ENCODE assay signal across 21 cellular contexts in genomic region chr9:122222741-122223140, GRCh38. TPM values are rescaled to one million over a fixed set of nuclear protein-coding genes. Genes with fewer than 3 reads are reported as not detected.
DNase-seq lines count a peak whose midpoint lies in the region; ATAC-seq, FAIRE-seq and TF ChIP-seq lines count a peak whose summit lies in the region.
"Had no signal": no experiment of that assay in that cellular context is flagged by ENCODE, and none has a peak within 500 bp of the region (broad histone marks: within the 10 kb centered on the region; RNA-seq: fewer than 3 reads in every experiment).

No MANE protein-coding gene starts in this region.

- peaks cover 69 to 89% (median 78%) of the 10 kb centered on the region in 3 donors for H3K27me3 Mint-ChIP-seq in CD14-positive monocyte (ENCODE audit: low read depth in 3 of 3)

- H3K36me3 Mint-ChIP-seq in CD14-positive monocyte, result peaks cover 0 to 7% of the 10 kb centered on the region in 2 donors
- H3K36me3 Mint-ChIP-seq: CD8-positive, alpha-beta memory T cell had no signal

- no peak overlapping the region for H2AFZ ChIP-seq in MM.1S (ENCODE audit: low read length)

- no peaks in the 10 kb centered on the region for H4K20me1 ChIP-seq in MM.1S (ENCODE audit: insufficient read depth, low read length)

- H3F3A ChIP-seq in MM.1S (ENCODE audit: insufficient read depth, low read length), result no peaks in the 10 kb centered on the region

- no peaks in the 10 kb centered on the region for H3K79me2 ChIP-seq in MM.1S (ENCODE audit: low read length)

- H3K9me3 ChIP-seq in kidney (ENCODE audit: control insufficient read depth in 1 of 2, low read length in 2 of 2) (no peaks in the 10 kb centered on the region), MM.1S (replicated peaks; ENCODE audit: insufficient read depth, low read length) (no peaks in the 10 kb centered on the region)
- H3K9me3 ChIP-seq: SJCRH30 had no signal

- no peak for DNase-seq in CD14-positive monocyte (ENCODE audit: low spot score)
- peak; percentile 22 for DNase-seq in H7
- peak; percentile 38 for DNase-seq in UCSD-AML1 (lab: John Stamatoyannopoulos, UW; ENCODE audit: unreplicated experiment)
- DNase-seq in kidney, result peak; percentile 61
- no peak for DNase-seq in mesenteric fat pad (ENCODE audit: low spot score)
- no peak for DNase-seq in MM.1S
- DNase-seq: Calu3; CD8-positive, alpha-beta memory T cell; DMS153; H9; HFFc6; NCI-H1105 treated with DMSO at 0.1 percent for 48 hours; NCI-H2081; NCI-H2171; NCI-H524 treated with DMSO at 0.1 percent for 48 hours; NCI-H82; SJCRH30 had no signal

- H3K27ac ChIP-seq in kidney (ENCODE audit: low read depth in 2 of 2, low read length in 2 of 2) (no peak overlapping the region), MM.1S (ENCODE audit: low read length) (no peak overlapping the region)
- H3K27ac ChIP-seq: SJCRH30 had no signal

- intact Hi-C loops in CD14-positive monocyte (cut with micrococcal nuclease), result no loop called here
- intact Hi-C loops in kidney (cut with DNase I), result no loop called here

- H3K27me3 ChIP-seq in H7 (ENCODE audit: control insufficient read depth, insufficient read depth, low read length) (peaks cover 100% of the 10 kb centered on the region), MM.1S (replicated peaks; ENCODE audit: insufficient read depth, low read length) (peaks cover 34% of the 10 kb centered on the region)
- H3K27me3 ChIP-seq: SJCRH30 had no signal

- H3K4me2 ChIP-seq in MM.1S (ENCODE audit: low read depth, low read length), result no peak overlapping the region

- no peak for ATAC-seq in GM18861 (IDR thresholded peaks at IDR 0.05; ENCODE audit: unreplicated experiment)

- TF ChIP-seq CTCF in CD14-positive monocyte (IDR thresholded peaks at IDR 0.05) (no peak), kidney (IDR thresholded peaks at IDR 0.05; ENCODE audit: borderline replicate concordance, extremely low read depth, insufficient read depth) (no peak), MM.1S (IDR thresholded peaks at IDR 0.05; ENCODE audit: low read length) (no peak)

- H3K4me3 ChIP-seq in H7 (ENCODE audit: insufficient read depth, low read depth, low read length) (no peak overlapping the region), kidney (ENCODE audit: low read length in 2 of 2) (no peak overlapping the region), MM.1S (ENCODE audit: low read length) (no peak overlapping the region)
- H3K4me3 ChIP-seq: SJCRH30 had no signal

- no peaks in the 10 kb centered on the region for H3K9me2 ChIP-seq in MM.1S (replicated peaks; ENCODE audit: insufficient read depth, low read length)

- no peak overlapping the region for H3K9ac ChIP-seq in kidney (ENCODE audit: low read length in 2 of 2)
- H3K9ac ChIP-seq in MM.1S (ENCODE audit: low read length), result no peak overlapping the region

- H3K9me3 Mint-ChIP-seq in CD14-positive monocyte, result peaks cover 3 to 24% (median 16%) of the 10 kb centered on the region in 7 donors
- H3K9me3 Mint-ChIP-seq: CD8-positive, alpha-beta memory T cell; HFFc6 had no signal

- H3K27ac Mint-ChIP-seq in CD14-positive monocyte, result no peak overlapping the region
- H3K27ac Mint-ChIP-seq: CD8-positive, alpha-beta memory T cell; H9; HFFc6 had no signal

- H3K4me1 Mint-ChIP-seq in CD14-positive monocyte, result peaks cover 41% of the 10 kb centered on the region

- H3K4me3 Mint-ChIP-seq in CD14-positive monocyte, result peak overlapping the region; percentile 62 to 83
- H3K4me3 Mint-ChIP-seq: CD8-positive, alpha-beta memory T cell; HFFc6 had no signal

- no peak for FAIRE-seq in kidney (lab: Jason Lieb, UNC)
- FAIRE-seq: GM12891, RCC 7860 had no signal

- H3K4me1 ChIP-seq in kidney (ENCODE audit: control insufficient read depth in 1 of 2, insufficient read depth in 1 of 2, low read depth in 1 of 2, low read length in 2 of 2) (peaks cover 0 to 19% of the 10 kb centered on the region in 2 donors), MM.1S (ENCODE audit: low read length) (no peaks in the 10 kb centered on the region)

- no peaks in the 10 kb centered on the region for H3K36me3 ChIP-seq in H7 (replicated peaks; ENCODE audit: control insufficient read depth, insufficient read depth, low read length)
- no peaks in the 10 kb centered on the region for H3K36me3 ChIP-seq in kidney (ENCODE audit: control insufficient read depth in 1 of 2, insufficient read depth in 2 of 2, low read length in 2 of 2)
- no peaks in the 10 kb centered on the region for H3K36me3 ChIP-seq in MM.1S (replicated peaks; ENCODE audit: insufficient read depth, low read length)
- H3K36me3 ChIP-seq: SJCRH30 had no signal

RNA-seq across cellular contexts. Expression of gene LHX6, which starts 6.0 kb away (rescaled TPM):
- not detected for polyA plus RNA-seq in CD14-positive monocyte
- total RNA-seq in H7 (2014; rRNA removed; shearing (Covaris generic)), result 5.2 and 5.9 TPM in 2 replicates
- total RNA-seq in kidney, result 4.9 TPM
- polyA plus RNA-seq in kidney (ENCODE audit: insufficient read depth, low read depth, low replicate concordance), result 0.82 TPM
- total RNA-seq in mesenteric fat pad, result 20.9 TPM
- total RNA-seq: CD8-positive, alpha-beta memory T cell; HFFc6 had no signal
- polyA plus RNA-seq: BJ; CD8-positive, alpha-beta memory T cell had no signal

RNA-seq across cellular contexts. Expression of gene RBM18, which starts 41.9 kb away (rescaled TPM):
- polyA plus RNA-seq in CD14-positive monocyte, result 10 to 100 TPM; 25.3 to 26.3 TPM
- 5.6 and 13.0 TPM in 2 replicates for total RNA-seq in H7 (2014; rRNA removed; shearing (Covaris generic))
- total RNA-seq in kidney, result 18.5 TPM
- 17.5 TPM for polyA plus RNA-seq in kidney (ENCODE audit: insufficient read depth, low read depth, low replicate concordance)
- total RNA-seq in mesenteric fat pad, result 18.8 TPM

RNA-seq across cellular contexts. Expression of gene MRRF, which starts 41.9 kb away (rescaled TPM):
- 10 to 100 TPM; 16.0 to 16.2 TPM for polyA plus RNA-seq in CD14-positive monocyte
- 26.2 and 36.2 TPM in 2 replicates for total RNA-seq in H7 (2014; rRNA removed; shearing (Covaris generic))
- 44.9 TPM for total RNA-seq in kidney
- polyA plus RNA-seq in kidney (ENCODE audit: insufficient read depth, low read depth, low replicate concordance), result 38.8 TPM
- 41.8 TPM for total RNA-seq in mesenteric fat pad

Comparison
In these comparisons a context has a peak if more than half of its experiments do, and no peak if none do; other contexts are left out.
1. DNase-seq: peak in H7 (single experiment), UCSD-AML1 (single experiment) and kidney (single experiment); none in CD14-positive monocyte (single experiment), mesenteric fat pad (single experiment) and MM.1S (single experiment).